ENCODE assay signal across 1 cellular context in the genomic region with DNA sequence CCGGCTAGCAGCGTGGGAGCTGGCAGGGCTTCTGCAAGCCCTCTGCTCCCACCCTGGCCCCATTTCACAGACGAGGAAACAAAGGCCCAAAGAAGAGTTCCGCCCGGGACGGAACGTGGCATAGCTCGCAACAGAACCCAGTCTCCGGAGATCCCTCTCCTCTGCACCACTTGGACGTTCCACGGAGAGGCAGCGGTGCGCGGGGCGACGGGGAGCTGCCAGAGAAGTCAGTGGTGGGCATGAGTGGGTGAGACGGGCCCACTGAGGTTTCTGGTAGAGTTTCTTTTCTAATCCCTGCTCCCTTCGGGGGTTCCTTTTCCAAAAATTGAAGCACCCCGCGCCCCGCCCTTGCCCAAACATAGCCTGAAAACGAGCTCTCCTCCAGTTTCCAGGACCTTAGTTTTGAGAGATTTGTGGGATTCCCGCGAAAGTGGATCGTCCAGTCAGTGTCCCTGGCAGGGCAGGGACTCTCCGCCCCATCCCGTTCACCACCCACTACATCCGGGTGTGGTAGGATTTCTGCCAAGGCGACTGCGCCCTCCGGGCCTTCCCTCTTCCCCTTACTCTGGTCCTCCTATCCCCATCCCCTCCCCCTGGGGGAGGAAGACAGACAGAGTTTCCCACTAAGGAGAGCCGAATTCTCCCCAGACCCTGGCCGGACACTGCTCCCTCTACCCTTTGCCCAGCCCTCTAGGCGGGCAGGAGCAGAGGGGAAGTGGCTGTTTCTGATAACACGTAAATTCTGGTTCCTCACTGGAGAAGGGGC.
TF ChIP-seq lines count a peak whose summit lies in the region.

No MANE protein-coding gene starts in this region.

TF ChIP-seq in HepG2, 621 proteins besides CTCF, POLR2A, EP300 and RAD21 (continued from another document):
- TF ChIP-seq ARID4A (CRISPR knock-in tag; IDR thresholded peaks at IDR 0.05; ENCODE audit: borderline replicate concordance) (no peak), TCF7L2 (IDR thresholded peaks at IDR 0.05; ENCODE audit: low read depth, low read length) (no peak)
